In genomic region chr6:160858886-160859285, GRCh38 we compare ENCODE assay signal across 9 cellular contexts.
"Had no signal": no experiment of that assay in that cellular context is flagged by ENCODE, and none has a peak within 500 bp of the region (broad histone marks: within the 10 kb centered on the region; RNA-seq: fewer than 3 reads in every experiment).

No MANE protein-coding gene starts in this region.

- H3K36me3 ChIP-seq: HAP-1 had no signal

- DNase-seq: GM23248, GOT3, H7, H9, HCEC 1CT, HFFc6 had no signal

- ATAC-seq: GM23338, HCT116 had no signal

- H3K9me3 ChIP-seq: HAP-1 had no signal

- H3K27ac ChIP-seq: GM23248 had no signal

- H3K4me3 ChIP-seq: GM23248, GM23338, HAP-1 had no signal

- H3K4me1 ChIP-seq: HAP-1 had no signal
